8 cellular contexts compared by ENCODE assay signal in genomic region chr7:96414931-96415292, GRCh38.
A peak's percentile ranks its signal among the peaks of the same experiment; 100 is the strongest.
DNase-seq lines count a peak whose midpoint lies in the region; ATAC-seq and TF ChIP-seq lines count a peak whose summit lies in the region.

No MANE protein-coding gene starts in this region.

- H3K27me3 ChIP-seq in GM23248 (replicated peaks; ENCODE audit: insufficient read depth) (peaks cover 15% of the 10 kb centered on the region; the same call in 1 of the 2 replicates), upper lobe of right lung (no peaks in the 10 kb centered on the region)

- no peaks in the 10 kb centered on the region for H3K9me3 ChIP-seq in GM23248 (ENCODE audit: low read depth)
- H3K9me3 ChIP-seq in upper lobe of right lung, result no peaks in the 10 kb centered on the region

- H2AFZ ChIP-seq in GM23248, result no peak overlapping the region

- WGBS in GM23248 (ENCODE audit: low coverage in 1 of 2, low lambda C conversion rate in 2 of 2, missing lambda C conversion rate in 2 of 2), 2 experiments, result 4 to 7% methylated on average over 3 of the region's 3 CpGs

- H3K4me3 Mint-ChIP-seq in chondrocyte (ENCODE audit: unreplicated experiment), result no peak overlapping the region

- no peaks in the 10 kb centered on the region for H3K36me3 ChIP-seq in GM23248 (ENCODE audit: low read depth)
- H3K36me3 ChIP-seq in upper lobe of right lung, result no peaks in the 10 kb centered on the region

- H3K4me3 ChIP-seq in GM23248 (no peak overlapping the region), upper lobe of right lung (no peak overlapping the region)

- no peak overlapping the region for H3K27ac ChIP-seq in GM23248
- no peak overlapping the region for H3K27ac ChIP-seq in upper lobe of right lung

- H3K27me3 Mint-ChIP-seq in chondrocyte (ENCODE audit: low read depth), result no peaks in the 10 kb centered on the region

- H3K36me3 Mint-ChIP-seq in chondrocyte (ENCODE audit: low read depth), result peaks cover 2% of the 10 kb centered on the region

- H4K20me1 ChIP-seq in GM23248 (ENCODE audit: insufficient read depth), result no peaks in the 10 kb centered on the region

- in situ Hi-C loops in GM23248 (cut with MboI), result no loop called here

- no peaks in the 10 kb centered on the region for H3K9me2 ChIP-seq in GM23248 (ENCODE audit: insufficient read depth)

- peak; percentile 76 for TF ChIP-seq CTCF in chondrocyte (IDR thresholded peaks at IDR 0.05)
- peak; percentile 64 for TF ChIP-seq CTCF in upper lobe of right lung (IDR thresholded peaks at IDR 0.05)

- H3K9ac ChIP-seq in GM23248, result no peak overlapping the region

- no peak overlapping the region for H3K27ac Mint-ChIP-seq in chondrocyte (ENCODE audit: unreplicated experiment)

- H3F3A ChIP-seq in GM23248 (ENCODE audit: insufficient read depth), result no peaks in the 10 kb centered on the region

- H3K4me1 Mint-ChIP-seq in chondrocyte (ENCODE audit: low read depth), result peaks cover 30% of the 10 kb centered on the region

- H3K79me2 ChIP-seq in GM23248 (ENCODE audit: insufficient read depth), result no peaks in the 10 kb centered on the region

- H3K9me3 Mint-ChIP-seq in chondrocyte (ENCODE audit: low read depth), result no peaks in the 10 kb centered on the region

- ATAC-seq in SK-N-SH treated with all-trans-retinoic acid at 6 μM for 48 hours, result peak; percentile 90
- ATAC-seq in upper lobe of right lung, result peak; percentile 85
- no peak for ATAC-seq in HG02798 (IDR thresholded peaks at IDR 0.05; ENCODE audit: poor library complexity, unreplicated experiment)

- DNase-seq in ELF-1 (ENCODE audit: low read depth, low spot score) (peak; percentile 63), GM23248 (peak; percentile 58), NCI-H1105 (lab: John Stamatoyannopoulos, UW) (peak; percentile 52), chondrocyte (ENCODE audit: low spot score) (no peak), medulla oblongata (ENCODE audit: extremely low spot score) (peak; percentile 82), upper lobe of right lung (no peak)

- H3K4me1 ChIP-seq in GM23248 (ENCODE audit: insufficient read depth), result no peaks in the 10 kb centered on the region
- H3K4me1 ChIP-seq in upper lobe of right lung, result no peaks in the 10 kb centered on the region

- H3K4me2 ChIP-seq in GM23248 (ENCODE audit: unreplicated experiment), result no peak overlapping the region

- intact Hi-C loops in upper lobe of right lung (cut with DNase I), result no loop called here

TF ChIP-seq in SK-N-SH treated with all-trans-retinoic acid at 6 μM for 48 hours, 23 proteins besides CTCF, POLR2A, EP300 and RAD21:
- TF ChIP-seq ZFP3 (CRISPR knock-in tag; IDR thresholded peaks at IDR 0.05) (no peak), ESRRG (CRISPR knock-in tag; IDR thresholded peaks at IDR 0.05) (no peak), TOX (CRISPR knock-in tag; IDR thresholded peaks at IDR 0.05; ENCODE audit: borderline replicate concordance) (no peak), ZNF565 (CRISPR knock-in tag; conservative IDR thresholded peaks at IDR 0.05; ENCODE audit: low read depth) (no peak), ZNF70 (CRISPR knock-in tag; IDR thresholded peaks at IDR 0.05) (no peak), CSRNP3 (CRISPR knock-in tag; IDR thresholded peaks at IDR 0.05) (no peak), TCF4 (CRISPR knock-in tag; IDR thresholded peaks at IDR 0.05; ENCODE audit: borderline replicate concordance) (no peak), PPARA (CRISPR knock-in tag; IDR thresholded peaks at IDR 0.05; ENCODE audit: borderline replicate concordance) (no peak), SNAI2 (CRISPR knock-in tag; IDR thresholded peaks at IDR 0.05) (no peak), ZC3H10 (CRISPR knock-in tag; IDR thresholded peaks at IDR 0.05) (no peak), POU6F1 (CRISPR knock-in tag; IDR thresholded peaks at IDR 0.05; ENCODE audit: borderline replicate concordance, low read depth) (no peak), OSR1 (CRISPR knock-in tag; IDR thresholded peaks at IDR 0.05) (no peak), ISL1 (CRISPR knock-in tag; IDR thresholded peaks at IDR 0.05) (no peak), ZNF8 (CRISPR knock-in tag; IDR thresholded peaks at IDR 0.05) (no peak), ZFP30 (CRISPR knock-in tag; IDR thresholded peaks at IDR 0.05) (no peak), GLIS3 (CRISPR knock-in tag; IDR thresholded peaks at IDR 0.05) (no peak), CREB5 (CRISPR knock-in tag; IDR thresholded peaks at IDR 0.05; ENCODE audit: low read depth) (no peak), TSHZ2 (CRISPR knock-in tag; IDR thresholded peaks at IDR 0.05) (no peak), ARNTL (CRISPR knock-in tag; IDR thresholded peaks at IDR 0.05; ENCODE audit: borderline replicate concordance, low read depth) (no peak), RARB (CRISPR knock-in tag; IDR thresholded peaks at IDR 0.05) (no peak)

Comparison
In these comparisons a context has a peak if more than half of its experiments do, and no peak if none do; other contexts are left out.
1. DNase-seq: peak in ELF-1 (single experiment), GM23248 (single experiment), NCI-H1105 (single experiment) and medulla oblongata (single experiment); none in chondrocyte (single experiment) and upper lobe of right lung (single experiment).